In genomic region chr1:1123581-1124507, GRCh38 we compare ENCODE assay signal across 1 cellular context.
TF ChIP-seq lines count a peak whose summit lies in the region.

No MANE protein-coding gene starts in this region.

TF ChIP-seq in IMR-90, 13 proteins besides CTCF, POLR2A, EP300 and RAD21:
- no peak for TF ChIP-seq ELK1 (IDR thresholded peaks at IDR 0.05; ENCODE audit: borderline replicate concordance, low read depth, low read length)
- TF ChIP-seq MAZ (IDR thresholded peaks at IDR 0.05; ENCODE audit: borderline replicate concordance, low read depth, low read length): no peak
- TF ChIP-seq FOS (IDR thresholded peaks at IDR 0.05; ENCODE audit: low read depth, low read length): no peak
- TF ChIP-seq RCOR1 (IDR thresholded peaks at IDR 0.05; ENCODE audit: insufficient replicate concordance, low read length): no peak
TF ChIP-seq in IMR-90: peak in this region for 0.
